In the genomic region with DNA sequence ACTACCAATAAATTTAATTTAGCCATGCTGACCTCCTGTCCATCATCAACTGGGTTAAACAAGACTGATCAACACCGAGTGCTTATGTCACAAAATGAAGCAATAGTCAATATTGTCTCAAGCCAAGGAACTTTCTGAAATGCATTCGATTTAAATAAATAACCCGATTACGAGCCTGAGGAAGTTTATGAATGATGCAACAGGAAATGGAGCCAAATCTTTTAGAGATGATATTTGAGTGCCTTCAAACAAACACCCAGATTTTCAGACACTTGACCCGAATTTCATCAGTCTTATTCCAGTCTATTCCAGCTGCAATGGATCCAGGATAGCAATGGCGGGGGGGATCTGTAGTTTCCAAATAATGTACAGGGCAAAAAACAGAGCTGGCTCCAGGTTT, we compare ENCODE assay signal across 30 cellular contexts. TPM values are rescaled to one million over a fixed set of nuclear protein-coding genes. Genes with fewer than 3 reads are reported as not detected.
DNase-seq lines count a peak whose midpoint lies in the region; ATAC-seq and TF ChIP-seq lines count a peak whose summit lies in the region.
"Had no signal": no experiment of that assay in that cellular context is flagged by ENCODE, and none has a peak within 500 bp of the region (broad histone marks: within the 10 kb centered on the region; RNA-seq: fewer than 3 reads in every experiment).

No MANE protein-coding gene starts in this region.

- no peak for ATAC-seq in right cardiac atrium
- ATAC-seq: activated CD4-positive, alpha-beta T cell treated with anti-CD3 and anti-CD28 coated beads for 36 hours; activated CD8-positive, alpha-beta T cell treated with anti-CD3 and anti-CD28 coated beads, Interleukin-2, amount 10 ng/mL, durations not matched to agents 7 days and 5 days; left lobe of liver; stimulated activated effector memory CD8-positive, alpha-beta T cell treated with anti-CD3 and anti-CD28 coated beads, Interleukin-12 subunit alpha, Interleukin-12 subunit beta, amount 100 ng/mL, for 72 hours had no signal

- no peak overlapping the region for H3K27ac ChIP-seq in esophagus muscularis mucosa (replicated peaks in 1 of 4)
- no peak overlapping the region for H3K27ac ChIP-seq in right cardiac atrium (ENCODE audit: low read length)
- H3K27ac ChIP-seq: cardiac muscle cell, colonic mucosa, esophagus squamous epithelium, neural progenitor cell, sigmoid colon, tibial nerve had no signal

- H3K4me3 ChIP-seq in AG09309 (ENCODE audit: control insufficient read depth, low read depth, low read length) (no peak overlapping the region), cardiac fibroblast (replicated peaks in 1 of 2; ENCODE audit: low read depth in 2 of 2, low read length in 2 of 2) (no peak overlapping the region), fibroblast of villous mesenchyme (ENCODE audit: low read depth, low read length) (no peak overlapping the region), esophagus muscularis mucosa (no peak overlapping the region), right cardiac atrium (ENCODE audit: low read length) (no peak overlapping the region)
- H3K4me3 ChIP-seq: cardiac muscle cell, colonic mucosa, esophagus squamous epithelium, neural progenitor cell, sigmoid colon, tibial nerve had no signal

- TF ChIP-seq EP300 in esophagus muscularis mucosa (IDR thresholded peaks at IDR 0.05) = no peak

- DNase-seq in AG09309 (ENCODE audit: low read depth) = peak; percentile 27
- peak; percentile 30 for DNase-seq in NOMO-1 treated with DMSO at 0.1 percent for 48 hours (lab: John Stamatoyannopoulos, UW; ENCODE audit: unreplicated experiment)
- DNase-seq in cardiac fibroblast (ENCODE audit: low read depth in 2 of 2) = peak; percentile 48 to 78
- DNase-seq in fibroblast of villous mesenchyme (ENCODE audit: low read depth) = peak; percentile 35
- DNase-seq in esophagus muscularis mucosa (ENCODE audit: extremely low spot score) = no peak
- DNase-seq in NCI-H187 (lab: John Stamatoyannopoulos, UW) = no peak
- DNase-seq in stimulated activated CD4-positive, alpha-beta T cell treated with anti-CD3 and anti-CD28 coated beads, Interleukin-4, amount 100 ng/mL, for 4 hours = no peak
- no peak for DNase-seq in right cardiac atrium
- DNase-seq: activated CD4-positive, alpha-beta T cell treated with anti-CD3 and anti-CD28 coated beads for 36 hours; activated CD8-positive, alpha-beta T cell treated with anti-CD3 and anti-CD28 coated beads, Interleukin-2, amount 10 ng/mL, durations not matched to agents 7 days and 5 days; activated naive CD4-positive, alpha-beta T cell treated with anti-CD3 and anti-CD28 coated beads, Interleukin-2, amount 50 U/mL, for 16 hours; colonic mucosa; COR-L47; DMS53; esophagus squamous epithelium; glutamatergic neuron; Karpas-422; NCI-H1417 treated with DMSO at 0.1 percent for 48 hours; NCI-H2081 treated with DMSO at 0.1 percent for 48 hours; NCI-H2227 treated with DMSO at 0.1 percent for 48 hours; NCI-H526; posterior cingulate gyrus; SHP77 treated with DMSO at 0.1 percent for 48 hours; sigmoid colon; stimulated activated CD4-positive, alpha-beta T cell treated with anti-CD3 and anti-CD28 coated beads, Interleukin-15, amount 100 ng/mL, for 24 hours had no signal

- H3K9me3 ChIP-seq in esophagus muscularis mucosa (no peaks in the 10 kb centered on the region), right cardiac atrium (ENCODE audit: control insufficient read depth, low read length) (no peaks in the 10 kb centered on the region)
- H3K9me3 ChIP-seq: colonic mucosa, esophagus squamous epithelium, sigmoid colon had no signal

- TF ChIP-seq POLR2A in esophagus muscularis mucosa (IDR thresholded peaks at IDR 0.05; ENCODE audit: low read depth) = no peak

- H3K4me1 ChIP-seq in esophagus muscularis mucosa (no peaks in the 10 kb centered on the region), right cardiac atrium (ENCODE audit: control insufficient read depth, insufficient read depth, low read length) (no peaks in the 10 kb centered on the region)
- H3K4me1 ChIP-seq: colonic mucosa, esophagus squamous epithelium, neural progenitor cell, sigmoid colon, tibial nerve had no signal

- H3K27me3 ChIP-seq in esophagus muscularis mucosa = no peaks in the 10 kb centered on the region
- no peaks in the 10 kb centered on the region for H3K27me3 ChIP-seq in right cardiac atrium (ENCODE audit: control insufficient read depth, insufficient read depth)
- H3K27me3 ChIP-seq: cardiac muscle cell, colonic mucosa, esophagus squamous epithelium, neural progenitor cell, sigmoid colon, tibial nerve had no signal

- intact Hi-C loops in esophagus muscularis mucosa (cut with DNase I) = no loop called here
- intact Hi-C loops in right cardiac atrium (cut with DNase I) = no loop called here

- TF ChIP-seq CTCF in AG09309 (IDR thresholded peaks at IDR 0.05; ENCODE audit: control insufficient read depth, insufficient read depth, low read depth, low read length, missing control alignments) (no peak), cardiac fibroblast (IDR thresholded peaks at IDR 0.05; ENCODE audit: low read depth, low read length) (no peak), fibroblast of villous mesenchyme (IDR thresholded peaks at IDR 0.05; ENCODE audit: insufficient read depth, low read depth, low read length) (no peak), esophagus muscularis mucosa (IDR thresholded peaks at IDR 0.05) (no peak)

- peaks cover 0 to 1% (median 0%) of the 10 kb centered on the region in 4 donors for H3K36me3 ChIP-seq in esophagus muscularis mucosa
- H3K36me3 ChIP-seq: cardiac muscle cell, colonic mucosa, esophagus squamous epithelium, neural progenitor cell had no signal

- WGBS in esophagus muscularis mucosa = 62% methylated on average over 6 of the region's 6 CpGs
- 43% methylated on average over 6 of the region's 6 CpGs for WGBS in right cardiac atrium

RNA-seq across cellular contexts. Expression of gene FAR2, which starts 27.9 kb away (rescaled TPM):
- 5.6 and 8.7 TPM in 2 replicates for total RNA-seq in fibroblast of villous mesenchyme
- 10 to 100 TPM; 11.6 to 15.0 (median 11.9) TPM for total RNA-seq in esophagus muscularis mucosa
- 1 to 10 TPM; 4.0 to 9.7 (median 5.7) TPM for total RNA-seq in right cardiac atrium
- 2.5 TPM for polyA plus RNA-seq in right cardiac atrium

Comparison
In these comparisons a context has a peak if more than half of its experiments do, and no peak if none do; other contexts are left out.
1. DNase-seq: peak in AG09309 (single experiment), NOMO-1 treated with DMSO at 0.1 percent for 48 hours (single experiment), cardiac fibroblast (2 of 2) and fibroblast of villous mesenchyme (single experiment); none in esophagus muscularis mucosa (single experiment), NCI-H187 (0 of 2), stimulated activated CD4-positive, alpha-beta T cell treated with anti-CD3 and anti-CD28 coated beads, Interleukin-4, amount 100 ng/mL, for 4 hours (0 of 2) and right cardiac atrium (0 of 3).